24 cellular contexts compared by ENCODE assay signal in genomic region chr20:17888044-17888443, GRCh38.
DNase-seq lines count a peak whose midpoint lies in the region; FAIRE-seq and TF ChIP-seq lines count a peak whose summit lies in the region.
"Had no signal": no experiment of that assay in that cellular context is flagged by ENCODE, and none has a peak within 500 bp of the region (broad histone marks: within the 10 kb centered on the region; RNA-seq: fewer than 3 reads in every experiment).

No MANE protein-coding gene starts in this region.

- H3K27ac ChIP-seq in osteoblast (ENCODE audit: low read depth, low read length) (no peak overlapping the region), right atrium auricular region (no peak overlapping the region)
- H3K27ac ChIP-seq: BLaER1, lower lobe of right lung, neutrophil, SJCRH30, upper lobe of right lung had no signal

- no peaks in the 10 kb centered on the region for H3K4me1 ChIP-seq in osteoblast (ENCODE audit: insufficient read depth, low read length)
- H3K4me1 ChIP-seq in right atrium auricular region: peaks cover 0 to 26% of the 10 kb centered on the region in 2 donors
- H3K4me1 ChIP-seq: SJCRH30 had no signal

- no peak for TF ChIP-seq CTCF in bronchial epithelial cell (IDR thresholded peaks at IDR 0.05; ENCODE audit: insufficient read depth, low read length, severe bottlenecking)
- TF ChIP-seq CTCF in osteoblast (IDR thresholded peaks at IDR 0.05; ENCODE audit: extremely low read depth, low read depth, low read length): no peak
- no peak for TF ChIP-seq CTCF in right atrium auricular region (IDR thresholded peaks at IDR 0.05)

- in situ Hi-C loops in Caki2 (cut with HindIII; ENCODE audit: low pct_unique_long_range_greater_than_20kb, low sequenced_read_pairs): no loop called here

- H3K27me3 ChIP-seq in MG63 (no peaks in the 10 kb centered on the region), bronchial epithelial cell (ENCODE audit: control insufficient read depth, insufficient read depth, low read length) (no peaks in the 10 kb centered on the region), osteoblast (ENCODE audit: insufficient read depth, low read length) (no peaks in the 10 kb centered on the region), right atrium auricular region (no peaks in the 10 kb centered on the region)
- H3K27me3 ChIP-seq: BLaER1, neutrophil, SJCRH30, upper lobe of right lung had no signal

- H3K79me2 ChIP-seq in osteoblast (ENCODE audit: insufficient read depth, low read length): no peaks in the 10 kb centered on the region

- H3K9me3 ChIP-seq in MG63 (peaks cover 4% of the 10 kb centered on the region; the same call in 1 of the 2 replicates), osteoblast (ENCODE audit: low read depth, low read length) (peaks cover 8% of the 10 kb centered on the region), right atrium auricular region (peaks cover 0 to 15% of the 10 kb centered on the region in 2 donors)
- H3K9me3 ChIP-seq: neutrophil, SJCRH30, upper lobe of right lung had no signal

- H4K20me1 ChIP-seq in osteoblast (ENCODE audit: insufficient read depth, low read length): no peaks in the 10 kb centered on the region
- H4K20me1 ChIP-seq: BLaER1 had no signal

- no peak overlapping the region for H2AFZ ChIP-seq in osteoblast (ENCODE audit: low read length)

- FAIRE-seq in bronchial epithelial cell (lab: Jason Lieb, UNC): no peak
- FAIRE-seq: astrocyte, frontal cortex, H54, K562 had no signal

- H3K36me3 ChIP-seq in MG63: no peaks in the 10 kb centered on the region
- no peaks in the 10 kb centered on the region for H3K36me3 ChIP-seq in bronchial epithelial cell (ENCODE audit: control insufficient read depth, insufficient read depth, low read length)
- H3K36me3 ChIP-seq in osteoblast (ENCODE audit: insufficient read depth, low read length): no peaks in the 10 kb centered on the region
- H3K36me3 ChIP-seq in right atrium auricular region: no peaks in the 10 kb centered on the region
- H3K36me3 ChIP-seq: BLaER1, lower lobe of right lung, neutrophil, SJCRH30, upper lobe of right lung had no signal

- DNase-seq in Caki2 (ENCODE audit: low read depth): peak; percentile 35
- peak; percentile 42 for DNase-seq in MG63
- peak; percentile 81 for DNase-seq in bronchial epithelial cell (ENCODE audit: low read depth)
- DNase-seq in osteoblast (ENCODE audit: insufficient read length, low spot score, missing footprints): peak; percentile 8
- no peak for DNase-seq in HuH-7.5 (ENCODE audit: low spot score)
- no peak for DNase-seq in right atrium auricular region (ENCODE audit: low spot score)
- no peak for DNase-seq in activated T-cell treated with anti-CD3 and anti-CD28 coated beads, Interleukin-2, amount 50 U/mL, for 1 hour
- no peak for DNase-seq in NCI-H510A (lab: John Stamatoyannopoulos, UW)
- DNase-seq: activated CD4-positive, alpha-beta T cell treated with anti-CD3 and anti-CD28 coated beads for 4 hours; COR-L47; erythroblast; hypothalamus; lower lobe of right lung; NCI-H146; NCI-H2171 treated with DMSO at 0.1 percent for 48 hours; NCI-H69; upper lobe of right lung had no signal

- H3K4me3 ChIP-seq in MG63 (no peak overlapping the region), bronchial epithelial cell (ENCODE audit: low read depth, low read length) (no peak overlapping the region), osteoblast (ENCODE audit: insufficient read depth, low read length) (no peak overlapping the region), right atrium auricular region (no peak overlapping the region)
- H3K4me3 ChIP-seq: BLaER1, K562, lower lobe of right lung, SJCRH30, upper lobe of right lung had no signal

- H3K4me2 ChIP-seq in osteoblast (ENCODE audit: insufficient read depth, low read length): no peak overlapping the region
- H3K4me2 ChIP-seq: BLaER1 had no signal

Comparison
In these comparisons a context has a peak if more than half of its experiments do, and no peak if none do; other contexts are left out.
1. DNase-seq: peak in Caki2 (single experiment), MG63 (single experiment), bronchial epithelial cell (single experiment) and osteoblast (single experiment); none in HuH-7.5 (single experiment), right atrium auricular region (single experiment), activated T-cell treated with anti-CD3 and anti-CD28 coated beads, Interleukin-2, amount 50 U/mL, for 1 hour (single experiment) and NCI-H510A (single experiment).